Comparison of ENCODE assay signal across 21 cellular contexts in genomic region chr1:220594356-220594755, GRCh38.
A peak's percentile ranks its signal among the peaks of the same experiment; 100 is the strongest.
DNase-seq lines count a peak whose midpoint lies in the region; ATAC-seq, FAIRE-seq and TF ChIP-seq lines count a peak whose summit lies in the region.
"Had no signal": no experiment of that assay in that cellular context is flagged by ENCODE, and none has a peak within 500 bp of the region (broad histone marks: within the 10 kb centered on the region; RNA-seq: fewer than 3 reads in every experiment).

No MANE protein-coding gene starts in this region.

- H3K4me1 ChIP-seq in astrocyte (ENCODE audit: insufficient read depth, low read length) (no peaks in the 10 kb centered on the region), thyroid gland (no peaks in the 10 kb centered on the region)
- H3K4me1 ChIP-seq: SJCRH30 had no signal

- H3K27me3 ChIP-seq in astrocyte (ENCODE audit: insufficient read depth, low read length), result no peaks in the 10 kb centered on the region
- no peaks in the 10 kb centered on the region for H3K27me3 ChIP-seq in thyroid gland
- H3K27me3 ChIP-seq: SJCRH30 had no signal

- H3K36me3 ChIP-seq in astrocyte (ENCODE audit: insufficient read depth, low read length), result no peaks in the 10 kb centered on the region
- no peaks in the 10 kb centered on the region for H3K36me3 ChIP-seq in thyroid gland

- TF ChIP-seq CTCF in astrocyte (IDR thresholded peaks at IDR 0.05; ENCODE audit: insufficient read depth, low read depth, low read length) (no peak), natural killer cell (IDR thresholded peaks at IDR 0.05) (no peak), thyroid gland (IDR thresholded peaks at IDR 0.05) (no peak)

- intact Hi-C loops in natural killer cell (cut with micrococcal nuclease) (no loop called here), thyroid gland (cut with DNase I) (no loop called here)

- H3K9me3 ChIP-seq in astrocyte (ENCODE audit: insufficient read depth, low read depth, low read length), result no peaks in the 10 kb centered on the region
- no peaks in the 10 kb centered on the region for H3K9me3 ChIP-seq in thyroid gland
- H3K9me3 ChIP-seq: SJCRH30 had no signal

- no peaks in the 10 kb centered on the region for H3K4me1 Mint-ChIP-seq in astrocyte (ENCODE audit: low read depth, unreplicated experiment)
- H3K4me1 Mint-ChIP-seq in natural killer cell, result no peaks in the 10 kb centered on the region

- DNase-seq in EH (ENCODE audit: low read depth) (peak; percentile 36), astrocyte (ENCODE audit: low read depth) (peak; percentile 23), fibroblast of gingiva (ENCODE audit: low read depth) (peak; percentile 24), iris pigment epithelial cell (ENCODE audit: low read depth) (peak; percentile 33), natural killer cell (no peak), thyroid gland (no peak)
- DNase-seq: CD8-positive, alpha-beta memory T cell; DMS53; NCI-H1417; NCI-H1694 treated with DMSO at 0.1 percent for 48 hours; NCI-H2081 treated with DMSO at 0.1 percent for 48 hours; NCI-H2171 treated with DMSO at 0.1 percent for 48 hours; NCI-H446; NCI-H526; SJCRH30 had no signal

- TF ChIP-seq POLR2A in thyroid gland (IDR thresholded peaks at IDR 0.05), result no peak

- no peaks in the 10 kb centered on the region for H3K27me3 Mint-ChIP-seq in astrocyte (ENCODE audit: low read depth, unreplicated experiment)
- no peaks in the 10 kb centered on the region for H3K27me3 Mint-ChIP-seq in natural killer cell (ENCODE audit: low read depth in 2 of 2)

- ATAC-seq in natural killer cell (no peak), HG02981 (IDR thresholded peaks at IDR 0.05; ENCODE audit: unreplicated experiment) (no peak), HG02642 (IDR thresholded peaks at IDR 0.05; ENCODE audit: poor library complexity, unreplicated experiment) (no peak)

- H3K9me3 Mint-ChIP-seq in astrocyte (ENCODE audit: unreplicated experiment) (no peaks in the 10 kb centered on the region), natural killer cell (peaks cover 0 to 6% of the 10 kb centered on the region in 2 donors)
- H3K9me3 Mint-ChIP-seq: IgD-negative memory B cell had no signal

- WGBS in thyroid gland, 2 donors, result 92 to 97% methylated on average over 4 of the region's 4 CpGs

- no peak overlapping the region for H3K9ac ChIP-seq in astrocyte (ENCODE audit: low read length)

- no peaks in the 10 kb centered on the region for H4K20me1 ChIP-seq in astrocyte (ENCODE audit: insufficient read depth, low read length)

- H3K4me3 ChIP-seq in astrocyte (ENCODE audit: insufficient read depth, low read depth, low read length) (no peak overlapping the region), thyroid gland (replicated peaks in 1 of 3) (no peak overlapping the region)
- H3K4me3 ChIP-seq: SJCRH30 had no signal

- FAIRE-seq in astrocyte (lab: Jason Lieb, UNC), result no peak
- FAIRE-seq: H54, RCC 7860 had no signal

- no peaks in the 10 kb centered on the region for H3K79me2 ChIP-seq in astrocyte (ENCODE audit: insufficient read depth, low read length)

- H3K36me3 Mint-ChIP-seq in astrocyte (ENCODE audit: low read depth, unreplicated experiment) (peaks cover 5% of the 10 kb centered on the region), natural killer cell (no peaks in the 10 kb centered on the region)
- H3K36me3 Mint-ChIP-seq: CD8-positive, alpha-beta memory T cell; IgD-negative memory B cell had no signal

- H2AFZ ChIP-seq in astrocyte (ENCODE audit: low read depth, low read length), result no peak overlapping the region

- H3K27ac ChIP-seq in astrocyte (ENCODE audit: low read depth, low read length) (no peak overlapping the region), thyroid gland (no peak overlapping the region)
- H3K27ac ChIP-seq: C4-2B, SJCRH30 had no signal

- H3K27ac Mint-ChIP-seq in astrocyte (ENCODE audit: unreplicated experiment) (no peak overlapping the region), natural killer cell (no peak overlapping the region)
- H3K27ac Mint-ChIP-seq: CD8-positive, alpha-beta memory T cell; IgD-negative memory B cell had no signal

- no peak overlapping the region for H3K4me3 Mint-ChIP-seq in astrocyte (ENCODE audit: unreplicated experiment)
- H3K4me3 Mint-ChIP-seq in natural killer cell, result no peak overlapping the region
- H3K4me3 Mint-ChIP-seq: CD8-positive, alpha-beta memory T cell; IgD-negative memory B cell had no signal

- no peak overlapping the region for H3K4me2 ChIP-seq in astrocyte (ENCODE audit: low read length)

Comparison
In these comparisons a context has a peak if more than half of its experiments do, and no peak if none do; other contexts are left out.
1. DNase-seq: peak in EH (single experiment), astrocyte (single experiment), fibroblast of gingiva (single experiment) and iris pigment epithelial cell (single experiment); none in natural killer cell (single experiment) and thyroid gland (0 of 2).